1 cellular context compared by ENCODE assay signal in genomic region chr17:8628609-8629169, GRCh38.
TF ChIP-seq lines count a peak whose summit lies in the region.

No MANE protein-coding gene starts in this region.

TF ChIP-seq in IMR-90, 13 proteins besides CTCF, POLR2A, EP300 and RAD21 (continued from another document):
- TF ChIP-seq ELK1 (IDR thresholded peaks at IDR 0.05; ENCODE audit: borderline replicate concordance, low read depth, low read length) (no peak), MXI1 (IDR thresholded peaks at IDR 0.05; ENCODE audit: borderline replicate concordance, low read depth, low read length) (no peak), USF2 (IDR thresholded peaks at IDR 0.05; ENCODE audit: low read depth, low read length) (no peak)
